ENCODE assay signal across 12 cellular contexts in the genomic region with DNA sequence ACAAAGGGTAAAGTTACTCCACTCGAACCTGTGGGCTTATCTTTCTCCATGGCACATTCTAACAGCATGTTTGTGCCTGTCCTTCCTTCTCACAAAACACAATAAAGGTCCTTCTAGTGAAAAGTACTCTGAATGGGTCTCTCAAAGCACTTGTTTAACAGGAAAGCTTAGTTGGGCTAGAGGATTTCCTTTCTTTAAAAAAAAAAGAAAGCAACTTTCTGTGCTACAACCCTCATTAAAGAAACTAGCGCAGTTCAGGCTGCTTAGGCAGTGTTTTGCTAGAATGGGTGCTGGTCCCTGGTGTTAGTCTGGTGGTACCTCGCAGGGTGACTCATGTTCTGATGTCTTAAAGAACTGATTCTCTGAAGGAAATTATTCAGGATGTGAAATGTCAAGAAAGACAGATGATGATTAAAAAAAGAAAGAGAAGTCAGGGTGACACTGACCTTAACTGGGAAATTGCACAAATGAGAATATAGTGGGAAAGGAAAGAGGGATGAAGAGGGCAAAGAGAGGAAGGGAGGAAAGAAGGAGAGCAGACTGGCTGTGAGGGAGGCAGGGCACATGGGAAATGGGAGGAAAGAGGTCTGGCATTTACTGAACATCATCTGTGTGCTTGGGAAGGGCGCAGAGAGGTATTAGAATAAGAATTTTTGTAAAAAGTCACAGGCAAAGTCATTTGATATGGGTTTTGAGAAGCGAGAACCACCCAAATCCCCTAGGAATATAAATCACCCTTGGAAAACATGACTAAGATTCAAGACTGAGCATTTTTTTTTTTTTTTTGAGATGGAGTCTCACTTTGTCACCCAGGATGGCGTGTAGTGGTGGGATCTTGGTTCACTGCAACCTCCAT.
DNase-seq lines count a peak whose midpoint lies in the region; ATAC-seq, FAIRE-seq and TF ChIP-seq lines count a peak whose summit lies in the region.
"Had no signal": no experiment of that assay in that cellular context is flagged by ENCODE, and none has a peak within 500 bp of the region (broad histone marks: within the 10 kb centered on the region; RNA-seq: fewer than 3 reads in every experiment).

No MANE protein-coding gene starts in this region.

- H3K4me1 ChIP-seq in endothelial cell of umbilical vein (ENCODE audit: control insufficient read depth, extremely low read depth, insufficient read depth, low read length) (peaks cover 23% of the 10 kb centered on the region), mesodermal cell (ENCODE audit: control insufficient read depth, insufficient read depth, low read length, poor library complexity, severe bottlenecking) (peaks cover 8% of the 10 kb centered on the region)

- H3K27me3 ChIP-seq in endothelial cell of umbilical vein (ENCODE audit: control insufficient read depth in 2 of 2, insufficient read depth in 2 of 2, low read length in 2 of 2), result no peaks in the 10 kb centered on the region

- no peak overlapping the region for H3K4me3 Mint-ChIP-seq in natural killer cell

- DNase-seq in A172 (ENCODE audit: low spot score) (peak; percentile 67), LHCN-M2 (ENCODE audit: low read depth) (peak; percentile 49), endothelial cell of umbilical vein (ENCODE audit: low read depth, low spot score) (peak; percentile 96), iPS-NIHi7 (ENCODE audit: extremely low spot score) (no peak), natural killer cell (no peak), 8988T (no peak)
- DNase-seq: activated T-cell treated with anti-CD3 and anti-CD28 coated beads, Interleukin-2, amount 50 U/mL, for 1 hour; CD4-positive, CD25-positive, alpha-beta regulatory T cell; effector CD4-positive, alpha-beta T cell; stimulated activated CD4-positive, alpha-beta T cell treated with anti-CD3 and anti-CD28 coated beads, Interleukin-4, amount 100 ng/mL, for 1 hour had no signal

- H3K4me1 Mint-ChIP-seq in natural killer cell, result peaks cover 0 to 12% of the 10 kb centered on the region in 2 donors

- no peak for TF ChIP-seq POLR2A in endothelial cell of umbilical vein (IDR thresholded peaks at IDR 0.05; ENCODE audit: low read depth, low read length)

- no TSS peak for BruUV-seq in endothelial cell of umbilical vein (replicated peaks; lab: Mats Ljungman, UMichigan)

- no peaks in the 10 kb centered on the region for H4K20me1 ChIP-seq in endothelial cell of umbilical vein (replicated peaks; ENCODE audit: control insufficient read depth, extremely low read depth, insufficient read depth, low read length)

- POLR2A ChIA-PET in endothelial cell of umbilical vein (lab: Charles Lee), result interaction anchor here (1.2 kb wide), 1 partner anchor 53 kb away, joined by 3 read pairs; no protein-coding TSS in a partner anchor

- no peak overlapping the region for H3K27ac Mint-ChIP-seq in natural killer cell
- H3K27ac Mint-ChIP-seq: CD4-positive, CD25-positive, alpha-beta regulatory T cell had no signal

- peak overlapping the region; percentile 60 for H3K9ac ChIP-seq in endothelial cell of umbilical vein (replicated peaks; ENCODE audit: extremely low read depth, insufficient read depth, low read length)

- H3K4me3 ChIP-seq in endothelial cell of umbilical vein (replicated peaks in 1 of 3; ENCODE audit: insufficient read depth in 1 of 3, low read depth in 1 of 3, low read length in 3 of 3) (no peak overlapping the region), mesodermal cell (ENCODE audit: extremely low read depth, insufficient read depth, low read length, poor library complexity, severe bottlenecking) (no peak overlapping the region)

- no peak for TF ChIP-seq CTCF in endothelial cell of umbilical vein (IDR thresholded peaks at IDR 0.05; ENCODE audit: extremely low read depth in 1 of 2, insufficient read depth in 1 of 2, low read depth in 1 of 2, low read length in 2 of 2)
- TF ChIP-seq CTCF in natural killer cell (IDR thresholded peaks at IDR 0.05), result no peak

- FAIRE-seq in endothelial cell of umbilical vein (lab: Jason Lieb, UNC), result peak; percentile 93

- dilution Hi-C loops in endothelial cell of umbilical vein (cut with MboI; ENCODE audit: extremely low pct_ligation_motif_present, low sequenced_read_pairs), result no loop called here

- H3K27me3 Mint-ChIP-seq in natural killer cell (ENCODE audit: low read depth in 2 of 2), result no peaks in the 10 kb centered on the region
- H3K27me3 Mint-ChIP-seq: CD4-positive, CD25-positive, alpha-beta regulatory T cell had no signal

- H3K4me2 ChIP-seq in endothelial cell of umbilical vein (ENCODE audit: insufficient read depth, low read length), result peak overlapping the region; percentile 73

- no peaks in the 10 kb centered on the region for H3K9me1 ChIP-seq in endothelial cell of umbilical vein (replicated peaks; ENCODE audit: control insufficient read depth, extremely low read depth, insufficient read depth, low read length)

- H3K36me3 ChIP-seq in endothelial cell of umbilical vein (ENCODE audit: control insufficient read depth in 2 of 2, extremely low read depth in 1 of 2, insufficient read depth in 2 of 2, low read length in 2 of 2) (peaks cover 5 to 16% of the 10 kb centered on the region in 2 experiments), mesodermal cell (ENCODE audit: control insufficient read depth, insufficient read depth, low read length) (no peaks in the 10 kb centered on the region)

- ATAC-seq in natural killer cell (no peak), HG03280 (IDR thresholded peaks at IDR 0.05; ENCODE audit: unreplicated experiment) (no peak)

- WGBS in mesodermal cell (ENCODE audit: insufficient coverage in 2 of 2), 2 experiments, result 81 to 100% methylated on average over 1 to 4 of the region's 6 CpGs

- peak overlapping the region; percentile 45 for H3K27ac ChIP-seq in endothelial cell of umbilical vein (ENCODE audit: insufficient read depth, low read depth, low read length)
- peak overlapping the region; percentile 66 for H3K27ac ChIP-seq in mesodermal cell (ENCODE audit: low read depth, low read length, severe bottlenecking)

- peaks cover 11% of the 10 kb centered on the region for H3K79me2 ChIP-seq in endothelial cell of umbilical vein (ENCODE audit: control insufficient read depth, insufficient read depth, low read length)

- peaks cover 4 to 9% of the 10 kb centered on the region in 2 donors for H3K9me3 Mint-ChIP-seq in natural killer cell

- H3K9me3 ChIP-seq in endothelial cell of umbilical vein (replicated peaks; ENCODE audit: control insufficient read depth, insufficient read depth, low read length) (no peaks in the 10 kb centered on the region), mesodermal cell (ENCODE audit: control insufficient read depth, low read length) (no peaks in the 10 kb centered on the region)

- CTCF ChIA-PET in endothelial cell of umbilical vein (lab: Charles Lee), result interaction anchor here (1.1 kb wide), 1 partner anchor 14 kb away, joined by 5 read pairs; no protein-coding TSS in a partner anchor

- intact Hi-C loops in endothelial cell of umbilical vein (cut with micrococcal nuclease), result loop anchor here (2.0 to 5.0 kb wide), 3 partner anchors 36 to 53 kb away; no protein-coding TSS in a partner anchor
- intact Hi-C loops in natural killer cell (cut with micrococcal nuclease), result no loop called here

- H2AFZ ChIP-seq in endothelial cell of umbilical vein (ENCODE audit: low read depth, low read length), result no peak overlapping the region

- H3K36me3 Mint-ChIP-seq in natural killer cell, result no peaks in the 10 kb centered on the region
- H3K36me3 Mint-ChIP-seq: CD4-positive, CD25-positive, alpha-beta regulatory T cell had no signal

TF ChIP-seq in endothelial cell of umbilical vein, 7 proteins besides CTCF, POLR2A, EP300 and RAD21:
- TF ChIP-seq FOS (IDR thresholded peaks at IDR 0.05; ENCODE audit: borderline replicate concordance, insufficient read depth, low read length) (peak; percentile 95), GATA2 (IDR thresholded peaks at IDR 0.05; ENCODE audit: insufficient read depth, insufficient read length, low read depth, low read length) (peak; percentile 38), POLR2AphosphoS5 (IDR thresholded peaks at IDR 0.05; ENCODE audit: insufficient read depth, low read depth, low read length) (no peak), JUN (IDR thresholded peaks at IDR 0.05; ENCODE audit: borderline replicate concordance, insufficient read depth, insufficient read length, low read depth) (peak; percentile 81), MYC (IDR thresholded peaks at IDR 0.05; ENCODE audit: low read depth, low read length) (no peak), EZH2 (IDR thresholded peaks at IDR 0.05; ENCODE audit: borderline replicate concordance, low read depth, low read length, severe bottlenecking) (no peak)
- TF ChIP-seq, protein P1, sequence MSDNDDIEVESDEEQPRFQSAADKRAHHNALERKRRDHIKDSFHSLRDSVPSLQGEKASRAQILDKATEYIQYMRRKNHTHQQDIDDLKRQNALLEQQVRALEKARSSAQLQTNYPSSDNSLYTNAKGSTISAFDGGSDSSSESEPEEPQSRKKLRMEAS (IDR thresholded peaks at IDR 0.05; ENCODE audit: insufficient read depth, insufficient read length), result no peak

Comparison
In these comparisons a context has a peak if more than half of its experiments do, and no peak if none do; other contexts are left out.
1. DNase-seq: peak in A172 (single experiment), LHCN-M2 (single experiment) and endothelial cell of umbilical vein (single experiment); none in iPS-NIHi7 (single experiment), natural killer cell (single experiment) and 8988T (single experiment).